Comparison of ENCODE assay signal across 8 cellular contexts in the genomic region with DNA sequence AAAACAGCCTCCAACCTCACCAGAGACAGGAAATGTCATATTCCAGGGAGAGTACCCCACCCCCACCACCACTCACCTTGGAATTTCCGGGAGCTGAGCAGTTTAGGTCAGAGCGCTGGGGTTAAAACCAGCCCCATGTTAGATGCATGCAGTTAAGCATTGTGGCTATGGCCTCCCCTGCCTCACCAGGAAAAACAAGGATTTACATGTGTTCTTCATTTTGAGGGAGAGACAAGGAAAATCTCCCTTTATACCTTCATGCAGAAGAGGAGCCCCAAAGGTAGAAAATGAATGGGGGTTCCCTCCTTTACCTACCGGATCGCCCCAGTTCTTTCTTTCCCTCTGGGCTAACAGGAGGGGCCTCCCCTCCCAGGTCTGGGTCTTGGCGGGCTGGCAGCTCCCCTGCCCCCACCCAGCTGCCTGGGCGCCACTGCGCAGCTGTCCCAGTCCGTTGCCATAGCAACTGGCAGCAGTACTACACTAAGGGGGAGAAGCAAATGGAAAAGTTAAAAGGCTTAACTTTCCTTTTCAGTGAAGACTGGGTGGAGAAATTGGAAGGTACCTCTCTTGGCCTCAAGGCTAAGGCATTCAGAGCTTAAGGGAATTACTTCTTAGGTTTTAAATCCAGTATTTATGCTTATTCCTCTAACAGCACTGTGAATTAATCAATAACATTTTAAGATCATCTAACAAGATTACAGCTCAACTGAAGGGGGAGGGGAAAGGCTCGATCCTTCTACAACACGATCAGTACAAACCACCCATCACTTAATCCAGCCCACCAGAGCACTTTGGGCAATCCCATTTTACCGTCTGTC. TPM values are rescaled to one million over a fixed set of nuclear protein-coding genes. Genes with fewer than 3 reads are reported as not detected.
A peak's percentile ranks its signal among the peaks of the same experiment; 100 is the strongest.
DNase-seq lines count a peak whose midpoint lies in the region; ATAC-seq, FAIRE-seq and TF ChIP-seq lines count a peak whose summit lies in the region.

No MANE protein-coding gene starts in this region.

- no peak for TF ChIP-seq CTCF in WI38 (IDR thresholded peaks at IDR 0.05; ENCODE audit: low read depth, low read length)
- no peak for TF ChIP-seq CTCF in kidney (IDR thresholded peaks at IDR 0.05; ENCODE audit: borderline replicate concordance, extremely low read depth, insufficient read depth)
- TF ChIP-seq CTCF in spleen (IDR thresholded peaks at IDR 0.05 in 8 of 11, conservative IDR thresholded peaks at IDR 0.05 in 3 of 11): no peak

- no peaks in the 10 kb centered on the region for H3K9me3 ChIP-seq in kidney (ENCODE audit: control insufficient read depth in 1 of 2, low read length in 2 of 2)
- no peaks in the 10 kb centered on the region for H3K9me3 ChIP-seq in spleen

- no peak for TF ChIP-seq POLR2A in spleen (IDR thresholded peaks at IDR 0.05)

- intact Hi-C loops in kidney (cut with DNase I) (no loop called here), spleen (cut with DNase I; ENCODE audit: low total_unique reads) (loop anchor here (10.0 kb wide), 1 partner anchor 105 kb away; the partner anchor contains the start of gene GPR84)

- peak overlapping the region; percentile 38 to 53 for H3K9ac ChIP-seq in kidney (ENCODE audit: low read length in 2 of 2)

- peak; percentile 76 for ATAC-seq in HG02642 (IDR thresholded peaks at IDR 0.05; ENCODE audit: poor library complexity, unreplicated experiment)

- H3K36me3 ChIP-seq in kidney (ENCODE audit: control insufficient read depth in 1 of 2, insufficient read depth in 2 of 2, low read length in 2 of 2): peaks cover 2 to 10% of the 10 kb centered on the region in 2 donors
- peaks cover 0 to 32% (median 24%) of the 10 kb centered on the region in 6 donors for H3K36me3 ChIP-seq in spleen

- DNase-seq in ELR (ENCODE audit: low read depth) (peak; percentile 95), NCI-H2029 treated with DMSO at 0.1 percent for 48 hours (lab: John Stamatoyannopoulos, UW) (peak; percentile 74), kidney (peak; percentile 92), spleen (peak; percentile 85), HuH-7 (ENCODE audit: low spot score) (no peak)

- peaks cover 14 to 23% of the 10 kb centered on the region in 2 donors for H3K4me1 ChIP-seq in kidney (ENCODE audit: control insufficient read depth in 1 of 2, insufficient read depth in 1 of 2, low read depth in 1 of 2, low read length in 2 of 2)
- peaks cover 19 to 63% (median 40%) of the 10 kb centered on the region in 6 donors for H3K4me1 ChIP-seq in spleen

- H3K27me3 ChIP-seq in spleen (replicated peaks in 1 of 7): no peaks in the 10 kb centered on the region

- WGBS in spleen, 5 donors: 13 to 20% (median 15%) methylated on average over 11 of the region's 11 CpGs

- no peak for FAIRE-seq in kidney (lab: Jason Lieb, UNC)

- H3K27ac ChIP-seq in cingulate gyrus (ENCODE audit: low read depth, low read length) (peak overlapping the region; percentile 76), kidney (ENCODE audit: low read depth in 2 of 2, low read length in 2 of 2) (peak overlapping the region; percentile 85 to 86), spleen (peak overlapping the region in 7 of 8 donors; percentile 1 to 62 (median 45))

- H3K4me3 ChIP-seq in WI38 (ENCODE audit: low read depth, low read length) (peak overlapping the region; percentile 50), kidney (ENCODE audit: low read length in 2 of 2) (peak overlapping the region; percentile 66 to 77), spleen (peak overlapping the region; percentile 2 to 63 (median 34))

RNA-seq across cellular contexts. Expression of gene CBX5, which starts 20.5 kb away (rescaled TPM):
- total RNA-seq in kidney (112 TPM), spleen (10 to 100 TPM; 37.2 to 60.3 (median 48.2) TPM)
- polyA plus RNA-seq in kidney (ENCODE audit: insufficient read depth, low read depth, low replicate concordance) (15.0 TPM), spleen (1 to 10 TPM; 6.5 to 8.8 (median 6.5) TPM)

RNA-seq across cellular contexts. Expression of gene HNRNPA1, which starts 21.1 kb away (rescaled TPM):
- 964 TPM for total RNA-seq in kidney
- 648 TPM for polyA plus RNA-seq in kidney (ENCODE audit: insufficient read depth, low read depth, low replicate concordance)
- total RNA-seq in spleen: 100 to 1,000 TPM; 511 to 957 (median 742) TPM
- polyA plus RNA-seq in spleen: 1,000 to 10,000 TPM; 1,074 to 1,168 (median 1,166) TPM

RNA-seq across cellular contexts. Expression of gene NFE2, which starts 41.4 kb away (rescaled TPM):
- 1.6 TPM for total RNA-seq in kidney
- not detected for polyA plus RNA-seq in kidney (ENCODE audit: insufficient read depth, low read depth, low replicate concordance)
- 10 to 100 TPM; 14.1 to 93.7 (median 45.0) TPM for total RNA-seq in spleen
- 10 to 100 TPM in 2 of 3 donors, 1 to 10 TPM in 1; 2.4 to 17.5 (median 14.7) TPM for polyA plus RNA-seq in spleen
